Comparison of ENCODE assay signal across 6 cellular contexts in genomic region chr9:67091104-67091503, GRCh38.
DNase-seq lines count a peak whose midpoint lies in the region; ATAC-seq and TF ChIP-seq lines count a peak whose summit lies in the region.
"Not testable (repeated sequence)": the region's sequence is repeated elsewhere in the genome, so short reads cannot be mapped to it uniquely, and the experiment has no call there.

No MANE protein-coding gene starts in this region.

- H3K9me3 Mint-ChIP-seq in endodermal cell = not testable (repeated sequence)

- not testable (repeated sequence) for H3K27me3 ChIP-seq in endodermal cell (ENCODE audit: control insufficient read depth, insufficient read depth, low read length, poor library complexity, severe bottlenecking); spleen (replicated peaks in 1 of 7); aorta (ENCODE audit: control insufficient read depth in 1 of 2, insufficient read depth in 2 of 2, low read length in 1 of 2)

- peak; percentile 28 for ATAC-seq in aorta (ENCODE audit: low FRiP score)

- H3K4me1 ChIP-seq in endodermal cell (ENCODE audit: control insufficient read depth, insufficient read depth, low read length); spleen; aorta (ENCODE audit: control insufficient read depth in 1 of 2, insufficient read depth in 2 of 2, low read length in 2 of 2): not testable (repeated sequence)

- H3K27me3 Mint-ChIP-seq in endodermal cell (ENCODE audit: insufficient read depth) = not testable (repeated sequence)

- H3K4me3 ChIP-seq in endodermal cell (ENCODE audit: low read length); spleen; aorta (ENCODE audit: low read length in 2 of 2): not testable (repeated sequence)

- H3K36me3 ChIP-seq in endodermal cell (ENCODE audit: control insufficient read depth, insufficient read depth, low read length); spleen; aorta (ENCODE audit: control insufficient read depth in 1 of 2, insufficient read depth in 2 of 2, low read length in 1 of 2): not testable (repeated sequence)

- intact Hi-C loops in spleen (cut with DNase I; ENCODE audit: low total_unique reads); aorta (cut with DNase I): not testable (repeated sequence)

- H3K36me3 Mint-ChIP-seq in endodermal cell (ENCODE audit: low read depth) = not testable (repeated sequence)

- not testable (repeated sequence) for TF ChIP-seq POLR2A in spleen (IDR thresholded peaks at IDR 0.05)

- not testable (repeated sequence) for H3K27ac Mint-ChIP-seq in endodermal cell

- peak; percentile 0 for DNase-seq in GM10248 (ENCODE audit: extremely low spot score)
- DNase-seq in RKO (ENCODE audit: low spot score) = peak; percentile 0
- peak; percentile 27 for DNase-seq in endodermal cell
- peak; percentile 29 for DNase-seq in islet precursor cell
- peak; percentile 60 for DNase-seq in spleen
- not testable (repeated sequence) for DNase-seq in aorta

- H3K9me3 ChIP-seq in endodermal cell (ENCODE audit: control insufficient read depth, low read length); spleen; aorta (ENCODE audit: control insufficient read depth, low read length): not testable (repeated sequence)

- POLR2A ChIA-PET in GM10248 (lab: Yijun Ruan, JAX) = not testable (repeated sequence)

- H3K27ac ChIP-seq in endodermal cell (ENCODE audit: low read depth, low read length); spleen; aorta (ENCODE audit: low read depth in 1 of 2, low read length in 2 of 2): not testable (repeated sequence)

- not testable (repeated sequence) for H3K9ac ChIP-seq in endodermal cell (ENCODE audit: extremely low read depth, low read length, poor library complexity, severe bottlenecking)

- not testable (repeated sequence) for H3K4me1 Mint-ChIP-seq in endodermal cell

- TF ChIP-seq CTCF in GM10248 (IDR thresholded peaks at IDR 0.05; ENCODE audit: control extremely low read depth, extremely low read depth, low read depth, missing control alignments); endodermal cell (conservative IDR thresholded peaks at IDR 0.05); spleen (IDR thresholded peaks at IDR 0.05 in 8 of 11, conservative IDR thresholded peaks at IDR 0.05 in 3 of 11): not testable (repeated sequence)

- CTCF ChIA-PET in GM10248 (lab: Yijun Ruan, JAX) = not testable (repeated sequence)

- not testable (repeated sequence) for H3K4me3 Mint-ChIP-seq in endodermal cell

- 94% methylated on average over 8 of the region's 8 CpGs; no CpG with 5 or more reads in 1 of the 2 experiments for WGBS in endodermal cell (ENCODE audit: insufficient coverage in 1 of 2, insufficient read length in 1 of 2), 2 experiments
- 79 to 97% (median 83%) methylated on average over 6 to 8 of the region's 8 CpGs for WGBS in spleen, 5 donors
- WGBS in aorta, 2 donors = 76 to 79% methylated on average over 6 to 8 of the region's 8 CpGs
